Comparison of ENCODE assay signal across 2 cellular contexts in the genomic region with DNA sequence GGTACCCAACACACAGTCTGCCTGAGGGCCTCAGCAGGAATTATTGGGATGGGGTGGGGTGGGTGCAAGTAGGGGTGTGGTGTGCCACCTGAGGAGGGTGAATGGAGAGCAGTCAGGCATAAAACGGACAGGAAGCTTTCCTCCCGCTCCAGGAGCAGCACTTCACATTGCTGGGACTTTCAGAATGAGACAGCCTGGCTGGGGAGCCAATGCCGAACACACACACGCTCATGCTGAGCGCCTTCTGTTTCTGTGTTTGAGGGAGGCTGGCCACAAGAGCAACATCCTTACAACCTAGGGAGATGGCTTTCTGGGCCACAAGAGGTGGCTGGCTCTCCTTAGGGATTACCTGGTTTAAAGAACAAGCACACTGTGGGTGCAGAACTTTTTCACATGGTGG.
TF ChIP-seq lines count a peak whose summit lies in the region.

No MANE protein-coding gene starts in this region.

TF ChIP-seq in IMR-90, 13 proteins besides CTCF, POLR2A, EP300 and RAD21:
- TF ChIP-seq SMC3 (IDR thresholded peaks at IDR 0.05; ENCODE audit: low read depth, low read length), result no peak
- no peak for TF ChIP-seq FOS (IDR thresholded peaks at IDR 0.05; ENCODE audit: low read depth, low read length)
- TF ChIP-seq BHLHE40 (IDR thresholded peaks at IDR 0.05; ENCODE audit: low read depth, low read length), result no peak
- TF ChIP-seq NFE2L2 (IDR thresholded peaks at IDR 0.05; ENCODE audit: low read depth, low read length), result no peak

TF ChIP-seq in GM12878, 131 proteins besides CTCF, POLR2A, EP300 and RAD21:
- TF ChIP-seq SUPT20H (IDR thresholded peaks at IDR 0.05; ENCODE audit: borderline replicate concordance, control insufficient read depth, low read depth, low read length), result no peak
- no peak for TF ChIP-seq CREM (IDR thresholded peaks at IDR 0.05; ENCODE audit: low read depth)
- 0 out of 2 replicates have a peak, but pooled peaks have one; percentile 31 for TF ChIP-seq IKZF1 (conservative IDR thresholded peaks at IDR 0.05)
- no peak for TF ChIP-seq TCF12 (IDR thresholded peaks at IDR 0.05; ENCODE audit: low read depth, low read length)
- peak; percentile 12 to 30; a peak in 1 of 4 replicates for TF ChIP-seq IKZF2 (IDR thresholded peaks at IDR 0.05)
- no peak for TF ChIP-seq MEF2B (IDR thresholded peaks at IDR 0.05; ENCODE audit: partially characterized antibody, poor library complexity, severe bottlenecking)
